Comparison of ENCODE assay signal across 8 cellular contexts in genomic region chr5:141609921-141610320, GRCh38. TPM values are rescaled to one million over a fixed set of nuclear protein-coding genes. Genes with fewer than 3 reads are reported as not detected.
A peak's percentile ranks its signal among the peaks of the same experiment; 100 is the strongest.
DNase-seq lines count a peak whose midpoint lies in the region; ATAC-seq and TF ChIP-seq lines count a peak whose summit lies in the region.
"Not testable (repeated sequence)": the region's sequence is repeated elsewhere in the genome, so short reads cannot be mapped to it uniquely, and the experiment has no call there.

No MANE protein-coding gene starts in this region.

- WGBS in stomach, 5 donors, result 94 to 98% (median 96%) methylated on average over 7 of the region's 7 CpGs

- not testable (repeated sequence) for DNase-seq in CD4-positive, alpha-beta memory T cell; Karpas-422; activated CD8-positive, alpha-beta T cell treated with anti-CD3 and anti-CD28 coated beads, Interleukin-2, amount 10 ng/mL, durations not matched to agents 7 days and 5 days; effector memory CD8-positive, alpha-beta T cell; natural killer cell treated with Interleukin-12 subunit alpha and Interleukin-12 subunit beta and Interleukin-15 and Interleukin-18, amount 100 ng/mL, for 72 hours (ENCODE audit: low spot score); stomach

- H3K27me3 ChIP-seq in CD4-positive, alpha-beta memory T cell (ENCODE audit: insufficient read depth, low read length); Karpas-422 (ENCODE audit: low read length); stomach: not testable (repeated sequence)

- H3K4me1 Mint-ChIP-seq in CD4-positive, alpha-beta memory T cell, result peaks cover 61 to 95% (median 78%) of the 10 kb centered on the region in 4 donors
- peaks cover 84% of the 10 kb centered on the region for H3K4me1 Mint-ChIP-seq in activated CD8-positive, alpha-beta T cell treated with anti-CD3 and anti-CD28 coated beads, Interleukin-2, amount 10 ng/mL, durations not matched to agents 7 days and 5 days (ENCODE audit: low read depth)
- peaks cover 94% of the 10 kb centered on the region for H3K4me1 Mint-ChIP-seq in activated naive CD4-positive, alpha-beta T cell treated with anti-CD3 and anti-CD28 coated beads, Interleukin-2, amount 50 U/mL, for 24 hours
- peaks cover 52 to 73% of the 10 kb centered on the region in 2 donors for H3K4me1 Mint-ChIP-seq in effector memory CD8-positive, alpha-beta T cell (ENCODE audit: low read depth in 2 of 2)
- peaks cover 50 to 87% of the 10 kb centered on the region in 2 donors for H3K4me1 Mint-ChIP-seq in natural killer cell treated with Interleukin-12 subunit alpha and Interleukin-12 subunit beta and Interleukin-15 and Interleukin-18, amount 100 ng/mL, for 72 hours (ENCODE audit: low read depth in 2 of 2)

- not testable (repeated sequence) for TF ChIP-seq EP300 in stomach (IDR thresholded peaks at IDR 0.05)

- intact Hi-C loops in CD4-positive, alpha-beta memory T cell (cut with micrococcal nuclease); stomach (cut with DNase I; ENCODE audit: low total_unique reads): not testable (repeated sequence)

- H4K20me1 ChIP-seq in Karpas-422 (ENCODE audit: insufficient read depth, low read depth, low read length), result not testable (repeated sequence)

- not testable (repeated sequence) for H3K9me3 Mint-ChIP-seq in CD4-positive, alpha-beta memory T cell; activated CD8-positive, alpha-beta T cell treated with anti-CD3 and anti-CD28 coated beads, Interleukin-2, amount 10 ng/mL, durations not matched to agents 7 days and 5 days (ENCODE audit: insufficient read depth); activated naive CD4-positive, alpha-beta T cell treated with anti-CD3 and anti-CD28 coated beads, Interleukin-2, amount 50 U/mL, for 24 hours; effector memory CD8-positive, alpha-beta T cell; natural killer cell treated with Interleukin-12 subunit alpha and Interleukin-12 subunit beta and Interleukin-15 and Interleukin-18, amount 100 ng/mL, for 72 hours

- H3K36me3 Mint-ChIP-seq in CD4-positive, alpha-beta memory T cell, result peaks cover 9 to 35% of the 10 kb centered on the region in 2 donors
- peaks cover 66% of the 10 kb centered on the region for H3K36me3 Mint-ChIP-seq in activated CD8-positive, alpha-beta T cell treated with anti-CD3 and anti-CD28 coated beads, Interleukin-2, amount 10 ng/mL, durations not matched to agents 7 days and 5 days (ENCODE audit: low read depth)
- H3K36me3 Mint-ChIP-seq in activated naive CD4-positive, alpha-beta T cell treated with anti-CD3 and anti-CD28 coated beads, Interleukin-2, amount 50 U/mL, for 24 hours, result peaks cover 15% of the 10 kb centered on the region
- H3K36me3 Mint-ChIP-seq in effector memory CD8-positive, alpha-beta T cell (ENCODE audit: insufficient read depth), result peaks cover 61% of the 10 kb centered on the region
- peaks cover 11% of the 10 kb centered on the region for H3K36me3 Mint-ChIP-seq in natural killer cell treated with Interleukin-12 subunit alpha and Interleukin-12 subunit beta and Interleukin-15 and Interleukin-18, amount 100 ng/mL, for 72 hours

- TF ChIP-seq CTCF in VCaP (conservative IDR thresholded peaks at IDR 0.05); stomach (IDR thresholded peaks at IDR 0.05): not testable (repeated sequence)

- H2AFZ ChIP-seq in Karpas-422 (ENCODE audit: low read length), result not testable (repeated sequence)

- POLR2A ChIA-PET in CD4-positive, alpha-beta memory T cell (lab: Charles Lee; ENCODE audit: partially characterized antibody), result interaction anchor here (0.6 to 14.5 kb wide), 5 partner anchors 6 to 359 kb away, joined by 3 to 314 read pairs (median 19); partner anchors contain the start of genes DIAPH1, HDAC3, RELL2 and RNF14
- POLR2A ChIA-PET in activated CD8-positive, alpha-beta T cell treated with anti-CD3 and anti-CD28 coated beads, Interleukin-2, amount 10 ng/mL, durations not matched to agents 7 days and 5 days (lab: Charles Lee), result interaction anchor here (0.7 to 3.5 kb wide), 3 partner anchors 8 to 290 kb away, joined by 3 to 28 read pairs (median 3); partner anchors contain the start of genes DIAPH1 and TAF7

- H3K4me3 Mint-ChIP-seq in CD4-positive, alpha-beta memory T cell, result peak overlapping the region in 6 of 8 donors; percentile 50 to 87 (median 72)
- H3K4me3 Mint-ChIP-seq in activated CD8-positive, alpha-beta T cell treated with anti-CD3 and anti-CD28 coated beads, Interleukin-2, amount 10 ng/mL, durations not matched to agents 7 days and 5 days, result not testable (repeated sequence)
- peak overlapping the region; percentile 70 for H3K4me3 Mint-ChIP-seq in activated naive CD4-positive, alpha-beta T cell treated with anti-CD3 and anti-CD28 coated beads, Interleukin-2, amount 50 U/mL, for 24 hours
- peak overlapping the region; percentile 41 to 71 for H3K4me3 Mint-ChIP-seq in effector memory CD8-positive, alpha-beta T cell
- peak overlapping the region; percentile 75 for H3K4me3 Mint-ChIP-seq in natural killer cell treated with Interleukin-12 subunit alpha and Interleukin-12 subunit beta and Interleukin-15 and Interleukin-18, amount 100 ng/mL, for 72 hours

- CTCF ChIA-PET in CD4-positive, alpha-beta memory T cell (lab: Charles Lee; ENCODE audit: partially characterized antibody), result interaction anchor here (2.6 to 11.1 kb wide), 4 partner anchors 8 to 43 kb away, joined by 8 to 169 read pairs (median 91); partner anchors contain the start of genes DIAPH1, HDAC3 and RELL2
- CTCF ChIA-PET in activated CD8-positive, alpha-beta T cell treated with anti-CD3 and anti-CD28 coated beads, Interleukin-2, amount 10 ng/mL, durations not matched to agents 7 days and 5 days (lab: Charles Lee), result interaction anchor here (1.3 to 5.1 kb wide), 4 partner anchors 8 to 43 kb away, joined by 3 to 108 read pairs (median 55); partner anchors contain the start of gene DIAPH1

- not testable (repeated sequence) for H3K9me2 ChIP-seq in Karpas-422 (replicated peaks; ENCODE audit: insufficient read depth, low read length)

- not testable (repeated sequence) for H3K9me3 ChIP-seq in CD4-positive, alpha-beta memory T cell (ENCODE audit: control insufficient read depth in 1 of 2, low read length in 2 of 2); Karpas-422 (ENCODE audit: low read length); stomach

- H3K27ac ChIP-seq in CD4-positive, alpha-beta memory T cell (ENCODE audit: low read depth, low read length), result peak overlapping the region; percentile 72
- H3K27ac ChIP-seq in Karpas-422 (ENCODE audit: low read length) (peak overlapping the region; percentile 87; the same call in 1 of the 2 replicates), VCaP (peak overlapping the region; percentile 65), stomach (peak overlapping the region in 3 of 5 donors; percentile 8 to 78 (median 30))

- peak overlapping the region; percentile 26 for H3K4me2 ChIP-seq in Karpas-422 (ENCODE audit: low read depth, low read length, poor library complexity, severe bottlenecking)

- H3K36me3 ChIP-seq in CD4-positive, alpha-beta memory T cell (ENCODE audit: insufficient read depth, low read length); stomach: not testable (repeated sequence)
- peaks cover 22% of the 10 kb centered on the region for H3K36me3 ChIP-seq in Karpas-422 (ENCODE audit: insufficient read depth, low read length)

- peak overlapping the region; percentile 76 to 95 (median 93) for H3K27ac Mint-ChIP-seq in CD4-positive, alpha-beta memory T cell
- peak overlapping the region; percentile 65 for H3K27ac Mint-ChIP-seq in activated CD8-positive, alpha-beta T cell treated with anti-CD3 and anti-CD28 coated beads, Interleukin-2, amount 10 ng/mL, durations not matched to agents 7 days and 5 days
- H3K27ac Mint-ChIP-seq in activated naive CD4-positive, alpha-beta T cell treated with anti-CD3 and anti-CD28 coated beads, Interleukin-2, amount 50 U/mL, for 24 hours, result peak overlapping the region; percentile 88
- peak overlapping the region; percentile 76 to 83 for H3K27ac Mint-ChIP-seq in effector memory CD8-positive, alpha-beta T cell
- peak overlapping the region; percentile 87 to 91 for H3K27ac Mint-ChIP-seq in natural killer cell treated with Interleukin-12 subunit alpha and Interleukin-12 subunit beta and Interleukin-15 and Interleukin-18, amount 100 ng/mL, for 72 hours

- H3K27me3 Mint-ChIP-seq in CD4-positive, alpha-beta memory T cell; activated CD8-positive, alpha-beta T cell treated with anti-CD3 and anti-CD28 coated beads, Interleukin-2, amount 10 ng/mL, durations not matched to agents 7 days and 5 days (ENCODE audit: low read depth); activated naive CD4-positive, alpha-beta T cell treated with anti-CD3 and anti-CD28 coated beads, Interleukin-2, amount 50 U/mL, for 24 hours; effector memory CD8-positive, alpha-beta T cell; natural killer cell treated with Interleukin-12 subunit alpha and Interleukin-12 subunit beta and Interleukin-15 and Interleukin-18, amount 100 ng/mL, for 72 hours: not testable (repeated sequence)

- peaks cover 98% of the 10 kb centered on the region for H3K4me1 ChIP-seq in CD4-positive, alpha-beta memory T cell (ENCODE audit: insufficient read depth, low read length)
- peaks cover 77% of the 10 kb centered on the region for H3K4me1 ChIP-seq in Karpas-422 (ENCODE audit: low read length)
- peaks cover 42 to 98% (median 69%) of the 10 kb centered on the region in 4 donors for H3K4me1 ChIP-seq in stomach

- not testable (repeated sequence) for ATAC-seq in activated CD8-positive, alpha-beta T cell treated with anti-CD3 and anti-CD28 coated beads, Interleukin-2, amount 10 ng/mL, durations not matched to agents 7 days and 5 days; effector memory CD8-positive, alpha-beta T cell (replicated peaks); natural killer cell treated with Interleukin-12 subunit alpha and Interleukin-12 subunit beta and Interleukin-15 and Interleukin-18, amount 100 ng/mL, for 72 hours

- peaks cover 97% of the 10 kb centered on the region for H3K79me2 ChIP-seq in Karpas-422 (ENCODE audit: low read length)

- not testable (repeated sequence) for TF ChIP-seq POLR2A in stomach (IDR thresholded peaks at IDR 0.05)

- not testable (repeated sequence) for H3K9ac ChIP-seq in Karpas-422 (ENCODE audit: low read length)

- H3K4me3 ChIP-seq in CD4-positive, alpha-beta memory T cell (ENCODE audit: low read length in 2 of 2); Karpas-422 (ENCODE audit: low read length); stomach: not testable (repeated sequence)

RNA-seq across cellular contexts. Expression of gene DIAPH1, which starts 8.9 kb away (rescaled TPM):
- 100 to 1,000 TPM; 211 TPM for total RNA-seq in CD4-positive, alpha-beta memory T cell
- polyA plus RNA-seq in CD4-positive, alpha-beta memory T cell, result 100 to 1,000 TPM in 1 of 2 donors, 10 to 100 TPM in 1; 81.5 to 145 TPM
- 147 and 181 TPM in 2 replicates for total RNA-seq in Karpas-422 (2014; rRNA removed; shearing (Covaris generic); ENCODE audit: low replicate concordance)
- total RNA-seq in activated CD8-positive, alpha-beta T cell treated with anti-CD3 and anti-CD28 coated beads, Interleukin-2, amount 10 ng/mL, durations not matched to agents 7 days and 5 days, result 100 to 1,000 TPM; 281 to 286 TPM
- total RNA-seq in natural killer cell treated with Interleukin-12 subunit alpha and Interleukin-12 subunit beta and Interleukin-15 and Interleukin-18, amount 100 ng/mL, for 72 hours, result 100 to 1,000 TPM; 280 to 289 TPM
- total RNA-seq in stomach, result 100 to 1,000 TPM in 1 of 5 donors, 10 to 100 TPM in 4; 18.0 to 181 (median 77.0) TPM
- 10 to 100 TPM; 41.4 to 98.1 (median 76.1) TPM for polyA plus RNA-seq in stomach

RNA-seq across cellular contexts. Expression of gene HDAC3, which starts 26.7 kb away (rescaled TPM):
- total RNA-seq in CD4-positive, alpha-beta memory T cell, result 10 to 100 TPM; 85.1 to 91.0 TPM
- polyA plus RNA-seq in CD4-positive, alpha-beta memory T cell, result 100 to 1,000 TPM in 1 of 2 donors, 10 to 100 TPM in 1; 92.8 to 137 TPM
- total RNA-seq in Karpas-422 (2014; rRNA removed; shearing (Covaris generic); ENCODE audit: low replicate concordance), result 96.0 and 128 TPM in 2 replicates
- 10 to 100 TPM; 88.1 to 91.8 TPM for total RNA-seq in activated CD8-positive, alpha-beta T cell treated with anti-CD3 and anti-CD28 coated beads, Interleukin-2, amount 10 ng/mL, durations not matched to agents 7 days and 5 days
- total RNA-seq in natural killer cell treated with Interleukin-12 subunit alpha and Interleukin-12 subunit beta and Interleukin-15 and Interleukin-18, amount 100 ng/mL, for 72 hours, result 100 to 1,000 TPM in 1 of 2 donors, 10 to 100 TPM in 1; 80.0 to 128 TPM
- total RNA-seq in stomach, result 10 to 100 TPM; 37.1 to 64.3 (median 48.4) TPM
- 10 to 100 TPM; 34.7 to 51.8 (median 36.2) TPM for polyA plus RNA-seq in stomach

RNA-seq across cellular contexts. Expression of gene RELL2, which starts 26.9 kb away (rescaled TPM):
- total RNA-seq in CD4-positive, alpha-beta memory T cell, result 10 to 100 TPM; 20.4 to 21.3 TPM
- polyA plus RNA-seq in CD4-positive, alpha-beta memory T cell, result 1 to 10 TPM; 3.0 to 5.4 TPM
- 20.4 and 48.3 TPM in 2 replicates for total RNA-seq in Karpas-422 (2014; rRNA removed; shearing (Covaris generic); ENCODE audit: low replicate concordance)
- total RNA-seq in activated CD8-positive, alpha-beta T cell treated with anti-CD3 and anti-CD28 coated beads, Interleukin-2, amount 10 ng/mL, durations not matched to agents 7 days and 5 days, result 10 to 100 TPM; 36.9 to 37.1 TPM
- 10 to 100 TPM in 1 of 2 donors, 1 to 10 TPM in 1; 8.1 to 39.3 TPM for total RNA-seq in natural killer cell treated with Interleukin-12 subunit alpha and Interleukin-12 subunit beta and Interleukin-15 and Interleukin-18, amount 100 ng/mL, for 72 hours
- total RNA-seq in stomach, result 1 to 10 TPM in 3 of 5 donors, under 1 TPM in 1, not detected in 1; 0.45 to 2.2 (median 1.1) TPM
- 1 to 10 TPM in 2 of 3 donors, under 1 TPM in 1; 0.61 to 4.9 (median 1.8) TPM for polyA plus RNA-seq in stomach

RNA-seq across cellular contexts. Expression of gene FCHSD1, which starts 41.3 kb away (rescaled TPM):
- 100 to 1,000 TPM; 106 to 110 TPM for total RNA-seq in CD4-positive, alpha-beta memory T cell
- 1 to 10 TPM; 7.1 to 9.9 TPM for polyA plus RNA-seq in CD4-positive, alpha-beta memory T cell
- total RNA-seq in Karpas-422 (2014; rRNA removed; shearing (Covaris generic); ENCODE audit: low replicate concordance), result 14.6 and 19.3 TPM in 2 replicates
- total RNA-seq in activated CD8-positive, alpha-beta T cell treated with anti-CD3 and anti-CD28 coated beads, Interleukin-2, amount 10 ng/mL, durations not matched to agents 7 days and 5 days, result 10 to 100 TPM; 46.9 to 47.8 TPM
- 10 to 100 TPM; 35.6 to 56.4 TPM for total RNA-seq in natural killer cell treated with Interleukin-12 subunit alpha and Interleukin-12 subunit beta and Interleukin-15 and Interleukin-18, amount 100 ng/mL, for 72 hours
- 10 to 100 TPM; 12.3 to 66.5 (median 28.0) TPM for total RNA-seq in stomach
- 1 to 10 TPM; 5.0 to 9.9 (median 9.0) TPM for polyA plus RNA-seq in stomach

Comparison
In these comparisons a context has a peak if more than half of its experiments do, and no peak if none do; other contexts are left out.
1. H3K27ac ChIP-seq: peak in every context shown above with its lines; median percentile 87 in Karpas-422; 72 in CD4-positive, alpha-beta memory T cell; 65 in VCaP; 30 in stomach.